In the genomic region with DNA sequence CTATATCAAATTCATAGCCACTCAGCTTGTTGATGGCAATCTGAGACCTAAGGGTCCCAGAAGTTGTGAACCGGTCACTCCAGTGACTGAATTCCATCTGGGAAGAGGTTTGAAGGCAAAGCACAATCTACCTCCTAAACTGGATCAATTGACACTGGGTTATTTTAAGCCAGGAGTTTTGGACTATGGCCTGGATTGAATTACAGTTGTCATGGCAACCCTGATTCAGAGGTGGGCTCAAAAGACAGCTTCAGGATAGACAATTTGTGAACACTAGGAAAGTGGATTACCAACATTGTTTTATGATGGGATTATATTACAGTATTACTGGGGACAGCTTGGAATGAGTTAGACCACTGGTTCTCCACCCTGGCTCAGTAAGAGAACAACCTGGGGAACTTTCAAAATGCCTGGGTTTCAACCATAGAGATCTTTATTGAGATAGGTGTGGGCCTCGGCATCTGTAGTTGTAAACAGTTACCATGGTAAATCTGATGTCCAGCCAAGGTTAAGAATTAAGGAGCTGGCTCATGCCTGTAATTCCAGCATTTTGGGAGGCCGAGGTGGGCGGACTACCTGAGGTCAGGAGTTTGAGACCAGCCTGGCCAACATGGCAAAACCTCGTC, we compare ENCODE assay signal across 10 cellular contexts. TPM values are rescaled to one million over a fixed set of nuclear protein-coding genes. Genes with fewer than 3 reads are reported as not detected.
A peak's percentile ranks its signal among the peaks of the same experiment; 100 is the strongest.
DNase-seq lines count a peak whose midpoint lies in the region; ATAC-seq, FAIRE-seq and TF ChIP-seq lines count a peak whose summit lies in the region.
"Had no signal": no experiment of that assay in that cellular context is flagged by ENCODE, and none has a peak within 500 bp of the region (broad histone marks: within the 10 kb centered on the region; RNA-seq: fewer than 3 reads in every experiment).

No MANE protein-coding gene starts in this region.

- ATAC-seq in left cardiac atrium: no peak
- no peak for ATAC-seq in lung (ENCODE audit: insufficient read depth, low FRiP score)
- no peak for ATAC-seq in upper lobe of right lung
- no peak for ATAC-seq in HG02884 (IDR thresholded peaks at IDR 0.05; ENCODE audit: unreplicated experiment)

- H3K79me1 ChIP-seq in H9 (ENCODE audit: insufficient read depth, low read depth, low read length, poor library complexity, severe bottlenecking): no peaks in the 10 kb centered on the region

- no peak overlapping the region for H2AFZ ChIP-seq in H9 (ENCODE audit: low read length)

- no peak overlapping the region for H2BK20ac ChIP-seq in H9 (ENCODE audit: low read depth, low read length, poor library complexity, severe bottlenecking)

- H3K4me3 ChIP-seq in left ventricle myocardium inferior (peak overlapping the region; percentile 20), lung (no peak overlapping the region), upper lobe of right lung (no peak overlapping the region)

- H3K9me3 Mint-ChIP-seq in H9: peaks cover 6 to 10% of the 10 kb centered on the region in 2 experiments
- H3K9me3 Mint-ChIP-seq: activated T-helper 1 cell treated with anti-CD3 and anti-CD28 coated beads, Interleukin-12 subunit alpha, Interleukin-12 subunit beta, Interleukin-2, Interleukin-4 antibody, amounts not matched to agents 30 ng/mL and 10 ng/mL and 1 ng/mL, durations not matched to agents 14 hours and 24 hours and 36 hours had no signal

- H3K36me3 Mint-ChIP-seq in H9 (ENCODE audit: insufficient read depth in 1 of 3, low read depth in 3 of 3): peaks cover 8 to 14% (median 13%) of the 10 kb centered on the region in 3 experiments

- H3K4me3 Mint-ChIP-seq in H9: no peak overlapping the region
- H3K4me3 Mint-ChIP-seq: activated T-helper 1 cell treated with anti-CD3 and anti-CD28 coated beads, Interleukin-12 subunit alpha, Interleukin-12 subunit beta, Interleukin-2, Interleukin-4 antibody, amounts not matched to agents 30 ng/mL and 10 ng/mL and 1 ng/mL, durations not matched to agents 14 hours and 24 hours and 36 hours had no signal

- no peak overlapping the region for H3K56ac ChIP-seq in H9 (ENCODE audit: insufficient read length, low read depth, low read length)

- no peak overlapping the region for H3K9ac ChIP-seq in H9 (ENCODE audit: extremely low read depth, insufficient read length, low read length)

- H2BK12ac ChIP-seq in H9 (ENCODE audit: insufficient read length, low read depth, low read length): no peak overlapping the region

- no peak overlapping the region for H2BK120ac ChIP-seq in H9 (ENCODE audit: low read depth, low read length, poor library complexity, severe bottlenecking)

- H3K18ac ChIP-seq in H9 (ENCODE audit: insufficient read length, low read depth, low read length): no peak overlapping the region

- H4K8ac ChIP-seq in H9 (replicated peaks; ENCODE audit: insufficient read length, low read depth, low read length): no peak overlapping the region

- H2AK5ac ChIP-seq in H9 (ENCODE audit: insufficient read length, low read length): no peak overlapping the region

- no peak overlapping the region for H3K4me2 ChIP-seq in H9 (ENCODE audit: insufficient read depth, insufficient read length, low read length)

- no peak for FAIRE-seq in RCC 7860 (lab: Jason Lieb, UNC)

- H3K14ac ChIP-seq in H9 (ENCODE audit: insufficient read depth, low read length): no peak overlapping the region

- H3K27me3 ChIP-seq in left ventricle myocardium inferior (ENCODE audit: low read depth) (no peaks in the 10 kb centered on the region), lung (ENCODE audit: control insufficient read depth, insufficient read depth) (no peaks in the 10 kb centered on the region), upper lobe of right lung (no peaks in the 10 kb centered on the region), H9 (ENCODE audit: insufficient read depth, low read length) (no peaks in the 10 kb centered on the region)

- H3T11ph ChIP-seq in H9 (ENCODE audit: low read length): no peak overlapping the region

- H3K23ac ChIP-seq in H9 (ENCODE audit: insufficient read length, low read depth, low read length): no peak overlapping the region

- H3K79me2 ChIP-seq in H9 (ENCODE audit: insufficient read depth, low read length): no peaks in the 10 kb centered on the region

- H2BK15ac ChIP-seq in H9 (ENCODE audit: low read depth, low read length): no peak overlapping the region

- no peaks in the 10 kb centered on the region for H3K23me2 ChIP-seq in H9 (ENCODE audit: insufficient read length, low read depth, low read length, poor library complexity, severe bottlenecking)

- TF ChIP-seq CTCF in left ventricle myocardium inferior (IDR thresholded peaks at IDR 0.05; ENCODE audit: borderline replicate concordance) (no peak), lung (IDR thresholded peaks at IDR 0.05; ENCODE audit: control extremely low read depth, extremely low read depth) (no peak), upper lobe of right lung (IDR thresholded peaks at IDR 0.05) (no peak), H9 (conservative IDR thresholded peaks at IDR 0.05) (no peak)

- H4K5ac ChIP-seq in H9 (ENCODE audit: insufficient read length, low read depth, low read length): no peak overlapping the region

- no peak overlapping the region for H3K4ac ChIP-seq in H9 (ENCODE audit: low read depth, low read length)

- no peaks in the 10 kb centered on the region for H3K27me3 Mint-ChIP-seq in H9 (ENCODE audit: low read depth)

- H4K20me1 ChIP-seq in H9 (ENCODE audit: control insufficient read depth, insufficient read depth, insufficient read length): no peaks in the 10 kb centered on the region

- H3K27ac Mint-ChIP-seq in H9: no peak overlapping the region
- H3K27ac Mint-ChIP-seq: activated T-helper 1 cell treated with anti-CD3 and anti-CD28 coated beads, Interleukin-12 subunit alpha, Interleukin-12 subunit beta, Interleukin-2, Interleukin-4 antibody, amounts not matched to agents 30 ng/mL and 10 ng/mL and 1 ng/mL, durations not matched to agents 14 hours and 24 hours and 36 hours had no signal

- intact Hi-C loops in left ventricle myocardium inferior (cut with micrococcal nuclease): loop anchor here (5.0 kb wide), 1 partner anchor 55 kb away; no protein-coding TSS in a partner anchor
- intact Hi-C loops in left cardiac atrium (cut with DNase I): loop anchor here in 1 of 2 donors (5.0 kb wide), 1 partner anchor 55 kb away; no protein-coding TSS in a partner anchor
- intact Hi-C loops in upper lobe of right lung (cut with DNase I): no loop called here

- no peak overlapping the region for H2BK5ac ChIP-seq in H9 (ENCODE audit: insufficient read length, low read length)

- H3K4me1 Mint-ChIP-seq in H9: peaks cover 5 to 7% of the 10 kb centered on the region in 2 experiments; a peak in 2 of 4 replicates

- no peak overlapping the region for H4K91ac ChIP-seq in H9 (ENCODE audit: insufficient read length, low read depth, low read length)

- H3K4me1 ChIP-seq in left ventricle myocardium inferior: peaks cover 69% of the 10 kb centered on the region
- peaks cover 9 to 15% of the 10 kb centered on the region in 2 donors for H3K4me1 ChIP-seq in lung (ENCODE audit: control insufficient read depth in 2 of 2, insufficient read depth in 2 of 2, low read length in 2 of 2)
- H3K4me1 ChIP-seq in upper lobe of right lung: peaks cover 33% of the 10 kb centered on the region
- no peaks in the 10 kb centered on the region for H3K4me1 ChIP-seq in H9 (ENCODE audit: insufficient read depth, low read length)

- H3K9me3 ChIP-seq in left ventricle myocardium inferior (replicated peaks) (peaks cover 6% of the 10 kb centered on the region), lung (ENCODE audit: control insufficient read depth in 2 of 2, insufficient read depth in 1 of 2, low read length in 1 of 2) (no peaks in the 10 kb centered on the region), upper lobe of right lung (no peaks in the 10 kb centered on the region), H9 (ENCODE audit: control insufficient read depth, low read depth, low read length) (no peaks in the 10 kb centered on the region)

- H3K36me3 ChIP-seq in left ventricle myocardium inferior: peaks cover 9% of the 10 kb centered on the region
- H3K36me3 ChIP-seq in lung (ENCODE audit: control insufficient read depth in 2 of 2, insufficient read depth in 2 of 2, low read length in 2 of 2): peaks cover 0 to 4% of the 10 kb centered on the region in 2 donors
- H3K36me3 ChIP-seq in upper lobe of right lung: peaks cover 9% of the 10 kb centered on the region

- H3K27ac ChIP-seq in left ventricle myocardium inferior (replicated peaks) (peak overlapping the region; percentile 90), lung (ENCODE audit: low read depth in 1 of 2, low read length in 1 of 2) (peak overlapping the region; percentile 47 to 59), upper lobe of right lung (peak overlapping the region; percentile 76), H9 (ENCODE audit: insufficient read length, low read depth, low read length) (no peak overlapping the region)

- DNase-seq in left ventricle myocardium inferior (no peak), left cardiac atrium (no peak), SHP77 (lab: John Stamatoyannopoulos, UW) (peak; percentile 41 to 45), lung (ENCODE audit: low spot score) (no peak), upper lobe of right lung (no peak), RCC 7860 (ENCODE audit: low spot score) (no peak), H9 (no peak)
- DNase-seq: OCI-M1 had no signal

- 77 to 80% methylated on average over 5 of the region's 5 CpGs for WGBS in lung, 2 donors
- no CpG with 5 or more reads among the region's 5 CpGs for WGBS in H9 (ENCODE audit: extremely low coverage, insufficient read length, low lambda C conversion rate)

RNA-seq across cellular contexts. Expression of gene MFSD6, which starts 58.8 kb away (rescaled TPM):
- total RNA-seq in left ventricle myocardium inferior (21.4 TPM), left cardiac atrium (10 to 100 TPM; 26.7 to 29.8 TPM), lung (10 to 100 TPM; 57.3 to 61.7 TPM), upper lobe of right lung (55.8 TPM), H9 (2021) (2.9 and 4.0 TPM in 2 replicates)
- polyA plus RNA-seq in lung: 10 to 100 TPM; 11.7 to 17.5 TPM

Comparison
In these comparisons a context has a peak if more than half of its experiments do, and no peak if none do; other contexts are left out.
1. DNase-seq: peak in SHP77 (2 of 2); none in left ventricle myocardium inferior (single experiment), left cardiac atrium (single experiment), lung (single experiment), upper lobe of right lung (single experiment), RCC 7860 (single experiment) and H9 (single experiment).